In genomic region chr1:193213998-193214397, GRCh38 we compare ENCODE assay signal across 1 cellular context.
TF ChIP-seq lines count a peak whose summit lies in the region.

No MANE protein-coding gene starts in this region.

TF ChIP-seq in WTC11, 78 proteins besides CTCF, POLR2A, EP300 and RAD21 (continued from another document):
- TF ChIP-seq PRRX2 (CRISPR knock-in tag; IDR thresholded peaks at IDR 0.05), result no peak
- no peak for TF ChIP-seq ZNF423 (CRISPR knock-in tag; IDR thresholded peaks at IDR 0.05)
- no peak for TF ChIP-seq JAZF1 (CRISPR knock-in tag; IDR thresholded peaks at IDR 0.05)
